ENCODE assay signal across 28 cellular contexts in the genomic region with DNA sequence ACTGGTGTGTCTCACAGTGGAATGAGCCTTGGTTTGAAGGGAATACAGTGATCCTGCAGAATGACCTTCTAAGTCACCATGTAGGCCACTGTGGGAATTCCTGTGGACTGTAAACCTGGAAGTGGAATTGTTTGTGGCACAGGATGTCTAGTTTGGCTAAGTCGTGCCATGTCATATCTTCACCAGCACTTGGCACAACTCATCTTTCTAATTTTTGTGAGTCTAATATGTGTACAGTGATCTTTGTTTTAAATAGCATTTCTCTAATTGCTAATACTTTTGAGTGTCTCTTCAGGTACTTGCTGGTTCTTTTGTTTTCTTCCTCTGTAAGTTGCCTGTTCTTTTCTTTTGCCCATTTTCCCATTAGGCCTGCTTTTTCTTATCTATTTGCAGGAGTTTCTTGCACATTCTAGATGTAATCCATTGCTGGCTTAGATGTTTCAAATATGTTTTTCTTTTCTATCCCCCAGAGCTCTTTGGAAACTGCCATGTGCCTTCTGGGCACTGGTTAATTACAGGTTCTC.
"Had no signal": no experiment of that assay in that cellular context is flagged by ENCODE, and none has a peak within 500 bp of the region (broad histone marks: within the 10 kb centered on the region; RNA-seq: fewer than 3 reads in every experiment).

No MANE protein-coding gene starts in this region.

- H3K4me1 ChIP-seq: esophagus muscularis mucosa, esophagus squamous epithelium, foreskin keratinocyte, gastrocnemius medialis, gastroesophageal sphincter had no signal

- H2AFZ ChIP-seq: hepatocyte had no signal

- H3K4me2 ChIP-seq: hepatocyte had no signal

- H3K79me2 ChIP-seq: hepatocyte had no signal

- H3K9me3 ChIP-seq: gastrocnemius medialis had no signal

- H3K27me3 ChIP-seq: dorsolateral prefrontal cortex, esophagus muscularis mucosa, esophagus squamous epithelium, foreskin keratinocyte, gastrocnemius medialis, gastroesophageal sphincter, heart left ventricle, heart right ventricle, hepatocyte had no signal

- H3K4me3 ChIP-seq: coronary artery, dorsolateral prefrontal cortex, esophagus muscularis mucosa, esophagus squamous epithelium, gastrocnemius medialis, gastroesophageal sphincter, heart left ventricle, heart right ventricle, hepatocyte had no signal

- DNase-seq: cortex of kidney; dermis blood vessel endothelial cell; dorsolateral prefrontal cortex; effector CD4-positive, alpha-beta T cell; effector CD8-positive, alpha-beta T cell; effector memory CD4-positive, alpha-beta T cell; effector memory CD8-positive, alpha-beta T cell; endodermal cell; erythroblast; esophagus squamous epithelium; foreskin fibroblast; foreskin keratinocyte; foreskin melanocyte; gastrocnemius medialis; glutamatergic neuron; head of caudate nucleus; heart left ventricle; heart right ventricle; hippocampal formation had no signal

- H3K27ac ChIP-seq: coronary artery, dorsolateral prefrontal cortex, epithelial cell of prostate, esophagus muscularis mucosa, esophagus squamous epithelium, foreskin keratinocyte, gastrocnemius medialis, gastroesophageal sphincter, heart left ventricle, heart right ventricle, hepatocyte had no signal

- ATAC-seq: effector memory CD8-positive, alpha-beta T cell; esophagus mucosa; foreskin keratinocyte; gastrocnemius medialis; gastroesophageal sphincter; heart left ventricle; heart right ventricle had no signal

- H3K36me3 ChIP-seq: esophagus muscularis mucosa, esophagus squamous epithelium, gastrocnemius medialis, gastroesophageal sphincter, heart left ventricle, heart right ventricle had no signal

- FAIRE-seq: endometrium, endothelial cell of umbilical vein, frontal cortex had no signal
